In the genomic region with DNA sequence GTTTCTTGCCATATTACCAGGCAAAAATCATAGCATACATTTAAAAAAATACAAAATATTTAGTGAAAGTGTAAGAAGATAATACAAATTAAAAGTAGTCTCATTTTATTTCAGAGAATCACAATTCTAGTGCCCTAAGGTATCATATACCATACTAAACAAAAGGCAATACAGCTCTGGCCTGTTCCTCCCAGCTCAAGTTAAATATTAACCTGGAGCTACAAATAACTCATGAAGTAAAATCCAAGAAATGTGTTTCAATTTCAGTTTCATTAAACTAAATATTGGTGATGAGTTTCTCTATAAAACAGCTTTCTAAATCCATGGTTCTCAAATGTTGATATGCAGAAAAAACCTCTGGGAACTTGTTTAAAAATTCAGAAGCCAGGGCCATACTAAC, we compare ENCODE assay signal across 1 cellular context.
TF ChIP-seq lines count a peak whose summit lies in the region.

No MANE protein-coding gene starts in this region.

TF ChIP-seq in A549, 52 proteins besides CTCF, POLR2A, EP300 and RAD21 (continued from another document):
- TF ChIP-seq, protein P1, sequence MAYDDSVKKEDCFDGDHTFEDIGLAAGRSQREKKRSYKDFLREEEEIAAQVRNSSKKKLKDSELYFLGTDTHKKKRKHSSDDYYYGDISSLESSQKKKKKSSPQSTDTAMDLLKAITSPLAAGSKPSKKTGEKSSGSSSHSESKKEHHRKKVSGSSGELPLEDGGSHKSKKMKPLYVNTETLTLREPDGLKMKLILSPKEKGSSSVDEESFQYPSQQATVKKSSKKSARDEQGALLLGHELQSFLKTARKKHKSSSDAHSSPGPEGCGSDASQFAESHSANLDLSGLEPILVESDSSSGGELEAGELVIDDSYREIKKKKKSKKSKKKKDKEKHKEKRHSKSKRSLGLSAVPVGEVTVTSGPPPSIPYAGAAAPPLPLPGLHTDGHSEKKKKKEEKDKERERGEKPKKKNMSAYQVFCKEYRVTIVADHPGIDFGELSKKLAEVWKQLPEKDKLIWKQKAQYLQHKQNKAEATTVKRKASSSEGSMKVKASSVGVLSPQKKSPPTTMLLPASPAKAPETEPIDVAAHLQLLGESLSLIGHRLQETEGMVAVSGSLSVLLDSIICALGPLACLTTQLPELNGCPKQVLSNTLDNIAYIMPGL (CRISPR knock-in tag; IDR thresholded peaks at IDR 0.05; ENCODE audit: borderline replicate concordance) = no peak
- no peak for TF ChIP-seq RNF2 (IDR thresholded peaks at IDR 0.05; ENCODE audit: borderline replicate concordance, low read depth)
- TF ChIP-seq, protein P2, sequence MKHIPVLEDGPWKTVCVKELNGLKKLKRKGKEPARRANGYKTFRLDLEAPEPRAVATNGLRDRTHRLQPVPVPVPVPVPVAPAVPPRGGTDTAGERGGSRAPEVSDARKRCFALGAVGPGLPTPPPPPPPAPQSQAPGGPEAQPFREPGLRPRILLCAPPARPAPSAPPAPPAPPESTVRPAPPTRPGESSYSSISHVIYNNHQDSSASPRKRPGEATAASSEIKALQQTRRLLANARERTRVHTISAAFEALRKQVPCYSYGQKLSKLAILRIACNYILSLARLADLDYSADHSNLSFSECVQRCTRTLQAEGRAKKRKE (CRISPR knock-in tag; IDR thresholded peaks at IDR 0.05; ENCODE audit: low read depth) = no peak
